Comparison of ENCODE assay signal across 25 cellular contexts in genomic region chr15:98746375-98746679, GRCh38.
DNase-seq lines count a peak whose midpoint lies in the region; ATAC-seq and TF ChIP-seq lines count a peak whose summit lies in the region.
"Had no signal": no experiment of that assay in that cellular context is flagged by ENCODE, and none has a peak within 500 bp of the region (broad histone marks: within the 10 kb centered on the region; RNA-seq: fewer than 3 reads in every experiment).

No MANE protein-coding gene starts in this region.

- no CpG with 5 or more reads among the region's 3 CpGs for WGBS in trophoblast cell (ENCODE audit: extremely low coverage, insufficient coverage, insufficient read length)

- CTCF ChIA-PET in PC-9 (lab: Charles Lee): no interaction called here

- H3K9me3 ChIP-seq in PC-9 (ENCODE audit: insufficient read depth, low read depth) (no peaks in the 10 kb centered on the region), trophoblast cell (ENCODE audit: insufficient read depth, low read depth, low read length) (no peaks in the 10 kb centered on the region), Karpas-422 (ENCODE audit: low read length) (no peaks in the 10 kb centered on the region)
- H3K9me3 ChIP-seq: heart left ventricle, thoracic aorta had no signal

- H2AK5ac ChIP-seq in trophoblast cell (ENCODE audit: low read length): no peak overlapping the region

- H4K91ac ChIP-seq in trophoblast cell (ENCODE audit: low read depth, low read length): no peak overlapping the region

- ATAC-seq in foreskin keratinocyte (peak; percentile 82), GM19351 (IDR thresholded peaks at IDR 0.05; ENCODE audit: unreplicated experiment) (no peak)
- ATAC-seq: activated CD8-positive, alpha-beta memory T cell treated with anti-CD3 and anti-CD28 coated beads, Interleukin-2, amount 10 ng/mL, durations not matched to agents 7 days and 5 days; heart left ventricle; stimulated activated naive B cell treated with anti-CD40 and anti-IgM and Interleukin-4, amounts not matched to agents 10 μg/mL and 1 μg/mL and 100 μg/mL, for 72 hours had no signal

- H3K4me2 ChIP-seq in PC-9: peak overlapping the region; percentile 24
- H3K4me2 ChIP-seq in trophoblast cell (ENCODE audit: low read length): peak overlapping the region; percentile 4
- no peak overlapping the region for H3K4me2 ChIP-seq in Karpas-422 (ENCODE audit: low read depth, low read length, poor library complexity, severe bottlenecking)

- no peak overlapping the region for H3K23ac ChIP-seq in trophoblast cell (ENCODE audit: low read length)

- peak; percentile 27 for DNase-seq in HT-29 (ENCODE audit: low spot score)
- peak in 1 of 2 experiments; percentile 24 for DNase-seq in PC-9
- no peak for DNase-seq in foreskin keratinocyte
- no peak for DNase-seq in trophoblast cell
- no peak for DNase-seq in Karpas-422
- no peak for DNase-seq in hippocampal formation (lab: John Stamatoyannopoulos, UW)
- no peak for DNase-seq in dermis blood vessel endothelial cell
- DNase-seq: activated CD4-positive, alpha-beta T cell treated with anti-CD3 and anti-CD28 coated beads, Interleukin-2, amount 50 U/mL, for 1 hour; activated CD8-positive, alpha-beta memory T cell treated with anti-CD3 and anti-CD28 coated beads, Interleukin-2, amount 10 ng/mL, durations not matched to agents 7 days and 5 days; activated naive CD4-positive, alpha-beta T cell treated with anti-CD3 and anti-CD28 coated beads, Interleukin-2, amount 10 ng/mL, durations not matched to agents 7 days and 5 days; activated T-cell treated with anti-CD3 and anti-CD28 coated beads, Interleukin-2, amount 50 U/mL, for 72 hours; amygdala; central memory CD4-positive, alpha-beta T cell; heart left ventricle; KBM-7; MV-4-11; NCI-H187; right cardiac atrium; stimulated activated CD4-positive, alpha-beta T cell treated with anti-CD3 and anti-CD28 coated beads, Interleukin-12 subunit alpha, Interleukin-12 subunit beta, amount 100 ng/mL, for 4 hours; stimulated activated CD4-positive, alpha-beta T cell treated with anti-CD3 and anti-CD28 coated beads, Interleukin-4, amount 100 ng/mL, for 24 hours; stimulated activated naive B cell treated with anti-CD40 and anti-IgM and Interleukin-4, amounts not matched to agents 10 μg/mL and 1 μg/mL and 100 μg/mL, for 72 hours had no signal

- H3K14ac ChIP-seq in trophoblast cell (ENCODE audit: low read length): no peak overlapping the region

- H3K79me2 ChIP-seq in PC-9 (ENCODE audit: low read depth): peaks cover 97% of the 10 kb centered on the region
- peaks cover 19% of the 10 kb centered on the region for H3K79me2 ChIP-seq in trophoblast cell (ENCODE audit: control insufficient read depth, insufficient read depth, low read length, poor library complexity)
- no peaks in the 10 kb centered on the region for H3K79me2 ChIP-seq in Karpas-422 (ENCODE audit: low read length)

- no peak overlapping the region for H4K12ac ChIP-seq in trophoblast cell (ENCODE audit: low read depth, low read length)

- 0 out of 2 replicates have a peak, but pooled peaks cover 5% of the 10 kb centered on the region for H3F3A ChIP-seq in PC-9 (ENCODE audit: insufficient read depth, low read depth)

- no peak overlapping the region for H2BK12ac ChIP-seq in trophoblast cell (ENCODE audit: low read length)

- peaks cover 2% of the 10 kb centered on the region for H3K79me1 ChIP-seq in trophoblast cell (ENCODE audit: low read length)

- H3K4me1 ChIP-seq in PC-9 (replicated peaks; ENCODE audit: insufficient read depth) (peaks cover 20% of the 10 kb centered on the region), foreskin keratinocyte (peaks cover 36% of the 10 kb centered on the region), trophoblast cell (ENCODE audit: control insufficient read depth in 1 of 2, insufficient read depth in 2 of 2, low read length in 2 of 2) (peaks cover 15 to 21% of the 10 kb centered on the region in 2 experiments), Karpas-422 (ENCODE audit: low read length) (no peaks in the 10 kb centered on the region)
- H3K4me1 ChIP-seq: parathyroid adenoma had no signal

- no TSS peak for BruUV-seq in PC-9 (replicated peaks; lab: Mats Ljungman, UMichigan)

- H3K18ac ChIP-seq in trophoblast cell (ENCODE audit: low read length): peak overlapping the region; percentile 44

- H2BK5ac ChIP-seq in trophoblast cell (ENCODE audit: low read depth, low read length, poor library complexity): no peak overlapping the region

- no peak for TF ChIP-seq CTCF in PC-9 (conservative IDR thresholded peaks at IDR 0.05)
- TF ChIP-seq CTCF in foreskin keratinocyte (conservative IDR thresholded peaks at IDR 0.05): no peak

- H3K9me2 ChIP-seq in PC-9 (ENCODE audit: insufficient read depth) (no peaks in the 10 kb centered on the region), Karpas-422 (replicated peaks; ENCODE audit: insufficient read depth, low read length) (no peaks in the 10 kb centered on the region)

- H2AFZ ChIP-seq in PC-9 (no peak overlapping the region), trophoblast cell (ENCODE audit: insufficient read depth, low read length, poor library complexity) (no peak overlapping the region), Karpas-422 (ENCODE audit: low read length) (no peak overlapping the region)
- H2AFZ ChIP-seq: parathyroid adenoma had no signal

- H3K27ac ChIP-seq in PC-9 (no peak overlapping the region), foreskin keratinocyte (peak overlapping the region; percentile 81), trophoblast cell (ENCODE audit: low read depth, low read length) (no peak overlapping the region), Karpas-422 (ENCODE audit: low read length) (no peak overlapping the region)
- H3K27ac ChIP-seq: heart left ventricle, parathyroid adenoma, thoracic aorta, VCaP had no signal

- POLR2A ChIA-PET in PC-9 (lab: Charles Lee; ENCODE audit: unreplicated experiment): no interaction called here

- no peak overlapping the region for H4K8ac ChIP-seq in trophoblast cell (ENCODE audit: low read depth, low read length)

- peak overlapping the region; percentile 84 for H3K4ac ChIP-seq in trophoblast cell (ENCODE audit: low read depth, low read length)

- peaks cover 13% of the 10 kb centered on the region for H4K20me1 ChIP-seq in PC-9 (ENCODE audit: insufficient read depth)
- H4K20me1 ChIP-seq in Karpas-422 (ENCODE audit: insufficient read depth, low read depth, low read length): no peaks in the 10 kb centered on the region

- H2BK120ac ChIP-seq in trophoblast cell (ENCODE audit: insufficient read depth, low read length, poor library complexity): no peak overlapping the region

- H3K4me3 ChIP-seq in PC-9 (no peak overlapping the region), trophoblast cell (ENCODE audit: low read depth, low read length) (no peak overlapping the region), Karpas-422 (ENCODE audit: low read length) (no peak overlapping the region)
- H3K4me3 ChIP-seq: heart left ventricle, thoracic aorta had no signal

- no peaks in the 10 kb centered on the region for H3K36me3 ChIP-seq in PC-9 (ENCODE audit: low read depth)
- H3K36me3 ChIP-seq in trophoblast cell (ENCODE audit: control insufficient read depth in 1 of 2, insufficient read depth in 2 of 2, low read length in 2 of 2): peaks cover 0 to 2% of the 10 kb centered on the region in 2 experiments
- H3K36me3 ChIP-seq in Karpas-422 (ENCODE audit: insufficient read depth, low read length): no peaks in the 10 kb centered on the region
- H3K36me3 ChIP-seq: heart left ventricle, thoracic aorta had no signal

- H3K27me3 ChIP-seq in PC-9 (ENCODE audit: insufficient read depth, low read depth) (no peaks in the 10 kb centered on the region), foreskin keratinocyte (no peaks in the 10 kb centered on the region), trophoblast cell (ENCODE audit: insufficient read depth, low read length) (no peaks in the 10 kb centered on the region), Karpas-422 (ENCODE audit: low read length) (no peaks in the 10 kb centered on the region)
- H3K27me3 ChIP-seq: heart left ventricle had no signal

- H3K9ac ChIP-seq in trophoblast cell (ENCODE audit: low read length) (no peak overlapping the region), Karpas-422 (ENCODE audit: low read length) (no peak overlapping the region)
- H3K9ac ChIP-seq: parathyroid adenoma had no signal

- intact Hi-C loops in PC-9 (cut with micrococcal nuclease; ENCODE audit: unreplicated experiment): no loop called here
